13 cellular contexts compared by ENCODE assay signal in the genomic region with DNA sequence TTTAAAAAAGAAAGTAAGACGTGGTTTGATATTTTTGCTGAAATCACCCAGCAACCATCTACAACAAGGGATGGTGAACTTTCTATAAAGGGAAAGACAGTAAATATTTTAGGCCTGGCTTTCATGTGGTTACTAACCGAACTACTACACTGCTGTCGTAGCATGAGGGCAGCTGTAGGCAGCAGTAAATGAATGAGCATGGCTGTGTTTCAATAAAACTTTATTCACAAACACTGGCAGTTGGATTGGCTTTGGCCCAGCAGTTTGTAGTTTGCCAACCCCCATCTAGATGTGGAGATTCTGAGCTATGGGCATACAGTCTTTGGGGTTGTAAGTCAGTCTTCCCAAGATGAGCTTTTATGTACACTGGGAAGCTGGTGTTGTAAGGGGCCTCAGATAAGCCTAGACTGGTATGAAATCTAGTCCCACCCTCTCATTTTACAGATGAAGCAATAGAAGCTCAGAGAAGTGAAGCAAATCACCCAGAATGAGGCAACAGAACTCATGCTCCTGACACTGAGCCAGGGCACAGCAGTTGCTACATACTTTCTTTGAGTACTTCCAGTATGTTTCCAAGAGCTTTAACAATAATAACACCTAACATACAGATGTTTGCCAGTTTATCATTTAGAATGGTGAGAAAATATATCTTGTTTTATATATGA.
DNase-seq lines count a peak whose midpoint lies in the region; ATAC-seq and TF ChIP-seq lines count a peak whose summit lies in the region.
"Had no signal": no experiment of that assay in that cellular context is flagged by ENCODE, and none has a peak within 500 bp of the region (broad histone marks: within the 10 kb centered on the region; RNA-seq: fewer than 3 reads in every experiment).

No MANE protein-coding gene starts in this region.

- H3K79me2 ChIP-seq in Karpas-422 (ENCODE audit: low read length), result no peaks in the 10 kb centered on the region

- TF ChIP-seq POLR2A in heart left ventricle (IDR thresholded peaks at IDR 0.05), result no peak

- H3K4me1 ChIP-seq in BLaER1 (peaks cover 44% of the 10 kb centered on the region), heart left ventricle (peaks cover 2 to 74% (median 32%) of the 10 kb centered on the region in 12 donors), Karpas-422 (ENCODE audit: low read length) (no peaks in the 10 kb centered on the region)

- no peak overlapping the region for H2AFZ ChIP-seq in Karpas-422 (ENCODE audit: low read length)

- 86 to 96% (median 95%) methylated on average over 3 of the region's 3 CpGs for WGBS in heart left ventricle, 4 donors

- H3K27me3 ChIP-seq in BLaER1, result no peaks in the 10 kb centered on the region
- H3K27me3 ChIP-seq in heart left ventricle, result no peaks in the 10 kb centered on the region
- no peaks in the 10 kb centered on the region for H3K27me3 ChIP-seq in Karpas-422 (ENCODE audit: low read length)
- H3K27me3 ChIP-seq: brain microvascular endothelial cell had no signal

- peak overlapping the region; percentile 51 for H3K4me2 ChIP-seq in BLaER1
- no peak overlapping the region for H3K4me2 ChIP-seq in Karpas-422 (ENCODE audit: low read depth, low read length, poor library complexity, severe bottlenecking)

- no peaks in the 10 kb centered on the region for H3K36me3 ChIP-seq in BLaER1
- no peaks in the 10 kb centered on the region for H3K36me3 ChIP-seq in heart left ventricle
- H3K36me3 ChIP-seq in Karpas-422 (ENCODE audit: insufficient read depth, low read length), result no peaks in the 10 kb centered on the region
- H3K36me3 ChIP-seq: brain microvascular endothelial cell had no signal

- intact Hi-C loops in heart left ventricle (cut with DNase I), result loop anchor here in 6 of 10 donors (2.0 to 10.0 kb wide), 10 partner anchors 74 to 206 kb away; a partner anchor contains a TSS
- intact Hi-C loops in activated CD8-positive, alpha-beta T cell treated with anti-CD3 and anti-CD28 coated beads for 36 hours (cut with micrococcal nuclease), result no loop called here

- H3K9me3 Mint-ChIP-seq in activated CD8-positive, alpha-beta T cell treated with anti-CD3 and anti-CD28 coated beads for 36 hours, result no peaks in the 10 kb centered on the region

- TF ChIP-seq CTCF in heart left ventricle (IDR thresholded peaks at IDR 0.05), result no peak
- TF ChIP-seq CTCF in activated CD8-positive, alpha-beta T cell treated with anti-CD3 and anti-CD28 coated beads for 36 hours (IDR thresholded peaks at IDR 0.05), result no peak

- H3K36me3 Mint-ChIP-seq in activated CD8-positive, alpha-beta T cell treated with anti-CD3 and anti-CD28 coated beads for 36 hours (ENCODE audit: low read depth), result no peaks in the 10 kb centered on the region
- H3K36me3 Mint-ChIP-seq: stimulated activated effector memory CD8-positive, alpha-beta T cell treated with anti-CD3 and anti-CD28 coated beads, Interleukin-12 subunit alpha, Interleukin-12 subunit beta, amount 100 ng/mL, for 72 hours had no signal

- H3K4me3 ChIP-seq in BLaER1 (no peak overlapping the region), heart left ventricle (no peak overlapping the region), skeletal muscle cell (ENCODE audit: low read depth, low read length) (no peak overlapping the region), Karpas-422 (ENCODE audit: low read length) (no peak overlapping the region)
- H3K4me3 ChIP-seq: SK-N-MC had no signal

- H3K9ac ChIP-seq in BLaER1 (no peak overlapping the region), Karpas-422 (ENCODE audit: low read length) (no peak overlapping the region)

- no peaks in the 10 kb centered on the region for H4K20me1 ChIP-seq in BLaER1
- no peaks in the 10 kb centered on the region for H4K20me1 ChIP-seq in Karpas-422 (ENCODE audit: insufficient read depth, low read depth, low read length)

- ATAC-seq in heart left ventricle, result peak in 2 of 4 donors; percentile 36 to 42
- no peak for ATAC-seq in activated CD8-positive, alpha-beta T cell treated with anti-CD3 and anti-CD28 coated beads for 36 hours
- no peak for ATAC-seq in GM18858 (IDR thresholded peaks at IDR 0.05; ENCODE audit: unreplicated experiment)
- ATAC-seq: HCT116; stimulated activated effector memory CD8-positive, alpha-beta T cell treated with anti-CD3 and anti-CD28 coated beads, Interleukin-12 subunit alpha, Interleukin-12 subunit beta, amount 100 ng/mL, for 72 hours had no signal

- POLR2A ChIA-PET in activated CD8-positive, alpha-beta T cell treated with anti-CD3 and anti-CD28 coated beads for 36 hours (lab: Charles Lee), result interaction anchor here (1.0 kb wide), 1 partner anchor 239 kb away, joined by 3 read pairs; no protein-coding TSS in a partner anchor

- DNase-seq in amniotic epithelial cell (ENCODE audit: low read depth) (peak; percentile 99), heart left ventricle (peak in 2 of 5 donors; percentile 72 to 74), skeletal muscle cell (ENCODE audit: low read depth) (peak; percentile 91), Karpas-422 (no peak), SKM-1 treated with dmso at 0.1 percent for 144 hours (lab: John Stamatoyannopoulos, UW; ENCODE audit: unreplicated experiment) (no peak)
- DNase-seq in activated CD8-positive, alpha-beta T cell treated with anti-CD3 and anti-CD28 coated beads for 36 hours, result no peak
- DNase-seq: activated CD4-positive, alpha-beta T cell treated with anti-CD3 and anti-CD28 coated beads, Interleukin-2, amount 50 U/mL, for 48 hours; brain microvascular endothelial cell had no signal

- no peak overlapping the region for H3K4me3 Mint-ChIP-seq in activated CD8-positive, alpha-beta T cell treated with anti-CD3 and anti-CD28 coated beads for 36 hours
- H3K4me3 Mint-ChIP-seq: stimulated activated effector memory CD8-positive, alpha-beta T cell treated with anti-CD3 and anti-CD28 coated beads, Interleukin-12 subunit alpha, Interleukin-12 subunit beta, amount 100 ng/mL, for 72 hours had no signal

- no peaks in the 10 kb centered on the region for H3K4me1 Mint-ChIP-seq in activated CD8-positive, alpha-beta T cell treated with anti-CD3 and anti-CD28 coated beads for 36 hours (ENCODE audit: low read depth)
- H3K4me1 Mint-ChIP-seq: stimulated activated effector memory CD8-positive, alpha-beta T cell treated with anti-CD3 and anti-CD28 coated beads, Interleukin-12 subunit alpha, Interleukin-12 subunit beta, amount 100 ng/mL, for 72 hours had no signal

- H3K9me3 ChIP-seq in BLaER1 (peaks cover 11% of the 10 kb centered on the region; the same call in 1 of the 2 replicates), heart left ventricle (peaks cover 0 to 15% (median 1%) of the 10 kb centered on the region in 12 donors), Karpas-422 (ENCODE audit: low read length) (no peaks in the 10 kb centered on the region)

- CTCF ChIA-PET in activated CD8-positive, alpha-beta T cell treated with anti-CD3 and anti-CD28 coated beads for 36 hours (lab: Charles Lee), result no interaction called here

- no peaks in the 10 kb centered on the region for H3K27me3 Mint-ChIP-seq in activated CD8-positive, alpha-beta T cell treated with anti-CD3 and anti-CD28 coated beads for 36 hours

- H3K27ac ChIP-seq in BLaER1 (peak overlapping the region; percentile 41), heart left ventricle (peak overlapping the region; percentile 44 to 87 (median 72)), Karpas-422 (ENCODE audit: low read length) (no peak overlapping the region)
- H3K27ac ChIP-seq: brain microvascular endothelial cell, SK-N-MC had no signal

- no peaks in the 10 kb centered on the region for H3K9me2 ChIP-seq in Karpas-422 (replicated peaks; ENCODE audit: insufficient read depth, low read length)

- no peak overlapping the region for H3K27ac Mint-ChIP-seq in activated CD8-positive, alpha-beta T cell treated with anti-CD3 and anti-CD28 coated beads for 36 hours
- H3K27ac Mint-ChIP-seq: stimulated activated effector memory CD8-positive, alpha-beta T cell treated with anti-CD3 and anti-CD28 coated beads, Interleukin-12 subunit alpha, Interleukin-12 subunit beta, amount 100 ng/mL, for 72 hours had no signal

Comparison
In these comparisons a context has a peak if more than half of its experiments do, and no peak if none do; other contexts are left out.
1. DNase-seq: peak in amniotic epithelial cell (single experiment) and skeletal muscle cell (single experiment); none in Karpas-422 (single experiment), SKM-1 treated with dmso at 0.1 percent for 144 hours (single experiment) and activated CD8-positive, alpha-beta T cell treated with anti-CD3 and anti-CD28 coated beads for 36 hours (single experiment).